In genomic region chr20:20299904-20300303, GRCh38 we compare ENCODE assay signal across 25 cellular contexts.
"Had no signal": no experiment of that assay in that cellular context is flagged by ENCODE, and none has a peak within 500 bp of the region (broad histone marks: within the 10 kb centered on the region; RNA-seq: fewer than 3 reads in every experiment).

No MANE protein-coding gene starts in this region.

- H3K36me3 ChIP-seq: left lung, lower lobe of right lung, pancreas, prostate gland, sigmoid colon, spleen, suprapubic skin, thoracic aorta, tibial artery, uterus had no signal

- H3K27me3 ChIP-seq: left lung, pancreas, sigmoid colon, spleen, suprapubic skin, tibial artery, uterus had no signal

- DNase-seq: hypothalamus; immature natural killer cell; kidney; left colon; left lung; lower lobe of right lung; mammary epithelial cell; mesenchymal stem cell; naive thymus-derived CD8-positive, alpha-beta T cell; nucleus accumbens; pancreas; posterior cingulate gyrus; retina; right cardiac atrium; sigmoid colon; small intestine; spleen; stimulated activated CD4-positive, alpha-beta T cell treated with anti-CD3 and anti-CD28 coated beads, Interleukin-4, amount 100 ng/mL, for 24 hours; stimulated activated naive CD4-positive, alpha-beta T cell; tibial artery; uterus had no signal

- H3K4me1 ChIP-seq: left lung, lower lobe of right lung, pancreas, prostate gland, sigmoid colon, spleen, suprapubic skin, tibial artery, uterus had no signal

- H3K27ac ChIP-seq: left lung, lower lobe of right lung, pancreas, prostate gland, sigmoid colon, spleen, suprapubic skin, thoracic aorta, tibial artery, uterus had no signal

- ATAC-seq: left colon; left lung; lower lobe of right lung; naive thymus-derived CD8-positive, alpha-beta T cell; pancreas; right cardiac atrium; stimulated activated effector memory CD8-positive, alpha-beta T cell treated with anti-CD3 and anti-CD28 coated beads, Interleukin-12 subunit alpha, Interleukin-12 subunit beta, amount 100 ng/mL, for 72 hours had no signal

- H3K4me3 ChIP-seq: left lung, lower lobe of right lung, pancreas, prostate gland, sigmoid colon, spleen, suprapubic skin, thoracic aorta, tibial artery, uterus had no signal

- H3K9me3 ChIP-seq: left lung, lower lobe of right lung, pancreas, prostate gland, sigmoid colon, spleen, suprapubic skin, thoracic aorta, tibial artery, uterus had no signal
